Comparison of ENCODE assay signal across 29 cellular contexts in the genomic region with DNA sequence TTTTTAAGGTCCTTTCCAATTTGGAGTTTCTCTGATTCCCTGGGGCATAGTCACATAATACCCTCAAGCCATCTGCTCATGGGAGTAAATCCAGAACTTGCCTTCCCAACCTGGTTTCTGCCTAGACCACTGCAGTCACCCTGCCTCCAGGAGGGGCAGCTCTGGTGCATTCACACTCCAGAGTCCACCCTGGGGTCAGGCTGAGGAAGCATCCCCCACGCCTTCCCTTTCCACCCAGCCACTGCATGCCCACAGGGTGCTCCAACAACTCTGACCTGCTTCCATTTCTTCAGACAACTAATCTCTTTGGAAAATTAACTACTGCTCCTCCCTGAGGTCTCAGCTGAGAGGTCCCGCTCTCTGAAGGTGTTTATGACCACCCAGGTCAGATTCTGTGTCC.
"Had no signal": no experiment of that assay in that cellular context is flagged by ENCODE, and none has a peak within 500 bp of the region (broad histone marks: within the 10 kb centered on the region; RNA-seq: fewer than 3 reads in every experiment).

No MANE protein-coding gene starts in this region.

- H3K4me1 Mint-ChIP-seq: neural progenitor cell; stimulated activated memory B cell treated with anti-CD40 and anti-IgM and Interleukin-4, amounts not matched to agents 10 μg/mL and 1 μg/mL and 100 μg/mL, for 72 hours had no signal

- H3K9me3 Mint-ChIP-seq: naive thymus-derived CD8-positive, alpha-beta T cell; natural killer cell treated with Interleukin-12 subunit alpha and Interleukin-12 subunit beta and Interleukin-15 and Interleukin-18, amount 100 ng/mL, for 72 hours; neural progenitor cell; stimulated activated memory B cell treated with anti-CD40 and anti-IgM and Interleukin-4, amounts not matched to agents 10 μg/mL and 1 μg/mL and 100 μg/mL, for 72 hours; stimulated activated naive CD8-positive, alpha-beta T cell treated with anti-CD3 and anti-CD28 coated beads, Interleukin-15, amount 100 ng/mL, for 72 hours had no signal

- H3K4me2 ChIP-seq: neural progenitor cell had no signal

- H2AFZ ChIP-seq: neural progenitor cell, parathyroid adenoma had no signal

- H3K27ac Mint-ChIP-seq: naive thymus-derived CD8-positive, alpha-beta T cell; natural killer cell treated with Interleukin-12 subunit alpha and Interleukin-12 subunit beta and Interleukin-15 and Interleukin-18, amount 100 ng/mL, for 72 hours; neural progenitor cell; progenitor cell of endocrine pancreas; stimulated activated memory B cell treated with anti-CD40 and anti-IgM and Interleukin-4, amounts not matched to agents 10 μg/mL and 1 μg/mL and 100 μg/mL, for 72 hours; stimulated activated naive CD8-positive, alpha-beta T cell treated with anti-CD3 and anti-CD28 coated beads, Interleukin-15, amount 100 ng/mL, for 72 hours; type B pancreatic cell had no signal

- H3K36me3 Mint-ChIP-seq: naive thymus-derived CD8-positive, alpha-beta T cell; natural killer cell treated with Interleukin-12 subunit alpha and Interleukin-12 subunit beta and Interleukin-15 and Interleukin-18, amount 100 ng/mL, for 72 hours; neural progenitor cell; stimulated activated memory B cell treated with anti-CD40 and anti-IgM and Interleukin-4, amounts not matched to agents 10 μg/mL and 1 μg/mL and 100 μg/mL, for 72 hours had no signal

- DNase-seq: naive thymus-derived CD8-positive, alpha-beta T cell; occipital lobe; ovary; posterior cingulate gyrus; psoas muscle; right cardiac atrium; right lobe of liver; sigmoid colon; small intestine; stimulated activated CD4-positive, alpha-beta T cell treated with anti-CD3 and anti-CD28 coated beads, Interleukin-15, amount 100 ng/mL, for 24 hours; stimulated activated CD4-positive, alpha-beta T cell treated with anti-CD3 and anti-CD28 coated beads, Interleukin-2, amount 100 ng/mL, for 24 hours; stimulated activated CD4-positive, alpha-beta T cell treated with anti-CD3 and anti-CD28 coated beads, Interleukin-2, amount 100 ng/mL, for 48 hours; stimulated activated CD4-positive, alpha-beta T cell treated with anti-CD3 and anti-CD28 coated beads, Interleukin-4, amount 100 ng/mL, for 24 hours; stimulated activated naive CD4-positive, alpha-beta T cell; stimulated activated naive CD8-positive, alpha-beta T cell treated with anti-CD3 and anti-CD28 coated beads, Interleukin-15, amount 100 ng/mL, for 72 hours; stimulated activated naive CD8-positive, alpha-beta T cell treated with anti-CD3 and anti-CD28 coated beads, Interleukin-15, Interleukin-2, amounts not matched to agents 100 U/mL and 50 U/mL, for 24 hours; substantia nigra; testis; tibial artery; transverse colon; upper lobe of right lung; uterus had no signal

- H3K9me3 ChIP-seq: ovary, psoas muscle, right lobe of liver, sigmoid colon, suprapubic skin, testis, tibial artery, transverse colon, upper lobe of right lung, uterus had no signal

- H3K36me3 ChIP-seq: neural progenitor cell, ovary, right lobe of liver, sigmoid colon, suprapubic skin, tibial artery, transverse colon, upper lobe of right lung, uterus had no signal

- FAIRE-seq: small intestine had no signal

- ATAC-seq: naive thymus-derived CD8-positive, alpha-beta T cell; psoas muscle; right cardiac atrium; stimulated activated memory B cell treated with anti-CD40 and anti-IgM and Interleukin-4, amounts not matched to agents 10 μg/mL and 1 μg/mL and 100 μg/mL, for 72 hours; stimulated activated naive CD8-positive, alpha-beta T cell treated with anti-CD3 and anti-CD28 coated beads, Interleukin-15, amount 100 ng/mL, for 72 hours; stimulated activated naive CD8-positive, alpha-beta T cell treated with anti-CD3 and anti-CD28 coated beads, Interleukin-15, Interleukin-2, amounts not matched to agents 100 U/mL and 50 U/mL, for 24 hours; upper lobe of right lung had no signal

- H3K9ac ChIP-seq: neural progenitor cell, parathyroid adenoma had no signal

- H3K27ac ChIP-seq: neural progenitor cell, ovary, parathyroid adenoma, psoas muscle, right lobe of liver, sigmoid colon, suprapubic skin, testis, tibial artery, transverse colon, upper lobe of right lung, uterus had no signal

- H3K27me3 ChIP-seq: neural progenitor cell, ovary, right lobe of liver, sigmoid colon, suprapubic skin, testis, tibial artery, transverse colon, upper lobe of right lung, uterus had no signal

- H3K4me1 ChIP-seq: right lobe of liver, sigmoid colon, transverse colon, uterus had no signal

- H3K79me2 ChIP-seq: parathyroid adenoma had no signal

- H3K4me3 ChIP-seq: neural progenitor cell, ovary, psoas muscle, right lobe of liver, sigmoid colon, suprapubic skin, testis, tibial artery, transverse colon, upper lobe of right lung, uterus had no signal

- H3K4me3 Mint-ChIP-seq: naive thymus-derived CD8-positive, alpha-beta T cell; natural killer cell treated with Interleukin-12 subunit alpha and Interleukin-12 subunit beta and Interleukin-15 and Interleukin-18, amount 100 ng/mL, for 72 hours; neural progenitor cell; stimulated activated memory B cell treated with anti-CD40 and anti-IgM and Interleukin-4, amounts not matched to agents 10 μg/mL and 1 μg/mL and 100 μg/mL, for 72 hours; stimulated activated naive CD8-positive, alpha-beta T cell treated with anti-CD3 and anti-CD28 coated beads, Interleukin-15, amount 100 ng/mL, for 72 hours; type B pancreatic cell had no signal
